In genomic region chr12:116144384-116144783, GRCh38 we compare ENCODE assay signal across 10 cellular contexts.
DNase-seq lines count a peak whose midpoint lies in the region; ATAC-seq and TF ChIP-seq lines count a peak whose summit lies in the region.
"Had no signal": no experiment of that assay in that cellular context is flagged by ENCODE, and none has a peak within 500 bp of the region (broad histone marks: within the 10 kb centered on the region; RNA-seq: fewer than 3 reads in every experiment).

No MANE protein-coding gene starts in this region.

- DNase-seq in epithelial cell of prostate (ENCODE audit: low read depth, low spot score) (no peak), ACHN (no peak), Karpas-422 (no peak)
- DNase-seq: DMS79, NCI-H187, occipital lobe had no signal

- TF ChIP-seq CTCF in Loucy (conservative IDR thresholded peaks at IDR 0.05; ENCODE audit: low read length): no peak

- H3K27me3 ChIP-seq in Loucy (ENCODE audit: insufficient read depth, low read length, poor library complexity, severe bottlenecking) (no peaks in the 10 kb centered on the region), skeletal muscle satellite cell (ENCODE audit: control insufficient read depth, insufficient read depth, low read length) (no peaks in the 10 kb centered on the region), Karpas-422 (ENCODE audit: low read length) (no peaks in the 10 kb centered on the region)

- H2AFZ ChIP-seq in Loucy (ENCODE audit: low read length) (no peak overlapping the region), Karpas-422 (ENCODE audit: low read length) (no peak overlapping the region)

- peaks cover 92% of the 10 kb centered on the region for H3K79me2 ChIP-seq in Loucy (ENCODE audit: insufficient read depth, low read length)
- H3K79me2 ChIP-seq in Karpas-422 (ENCODE audit: low read length): no peaks in the 10 kb centered on the region

- H3K27ac ChIP-seq in epithelial cell of prostate (peak overlapping the region; percentile 81), Karpas-422 (ENCODE audit: low read length) (no peak overlapping the region)

- H3K36me3 ChIP-seq in Loucy (ENCODE audit: insufficient read depth, low read length): no peaks in the 10 kb centered on the region
- H3K36me3 ChIP-seq in skeletal muscle satellite cell (ENCODE audit: insufficient read depth, low read length): no peaks in the 10 kb centered on the region
- H3K36me3 ChIP-seq in Karpas-422 (ENCODE audit: insufficient read depth, low read length): no peaks in the 10 kb centered on the region

- in situ Hi-C loops in ACHN (cut with HindIII; ENCODE audit: low pct_ligation_motif_present, low pct_unique_long_range_greater_than_20kb, low sequenced_read_pairs): no loop called here

- H3K9ac ChIP-seq in Loucy (ENCODE audit: low read depth, low read length, poor library complexity, severe bottlenecking): peak overlapping the region; percentile 33
- H3K9ac ChIP-seq in skeletal muscle satellite cell (ENCODE audit: low read depth, low read length): peak overlapping the region; percentile 73
- H3K9ac ChIP-seq in Karpas-422 (ENCODE audit: low read length): no peak overlapping the region

- H3K4me2 ChIP-seq in Loucy (ENCODE audit: low read depth, low read length, poor library complexity, severe bottlenecking): peak overlapping the region; percentile 77
- H3K4me2 ChIP-seq in skeletal muscle satellite cell (ENCODE audit: low read length): peak overlapping the region; percentile 70
- H3K4me2 ChIP-seq in Karpas-422 (ENCODE audit: low read depth, low read length, poor library complexity, severe bottlenecking): no peak overlapping the region

- ATAC-seq in GM21447 (IDR thresholded peaks at IDR 0.05; ENCODE audit: unreplicated experiment) (peak; percentile 46), HG03135 (IDR thresholded peaks at IDR 0.05; ENCODE audit: unreplicated experiment) (no peak)

- peaks cover 50% of the 10 kb centered on the region for H3K4me1 ChIP-seq in Loucy (ENCODE audit: insufficient read depth, low read length, poor library complexity, severe bottlenecking)
- peaks cover 62% of the 10 kb centered on the region for H3K4me1 ChIP-seq in skeletal muscle satellite cell (ENCODE audit: control insufficient read depth, insufficient read depth, low read length)
- no peaks in the 10 kb centered on the region for H3K4me1 ChIP-seq in Karpas-422 (ENCODE audit: low read length)

- H3F3A ChIP-seq in Loucy (ENCODE audit: low read depth): 0 out of 2 replicates have a peak, but pooled peaks cover 4% of the 10 kb centered on the region

- peak overlapping the region; percentile 61 for H3K4me3 ChIP-seq in Loucy (ENCODE audit: low read length, poor library complexity, severe bottlenecking)
- H3K4me3 ChIP-seq in skeletal muscle satellite cell (ENCODE audit: low read length): no peak overlapping the region
- no peak overlapping the region for H3K4me3 ChIP-seq in Karpas-422 (ENCODE audit: low read length)

- H4K20me1 ChIP-seq in Loucy (ENCODE audit: insufficient read depth, low read length, poor library complexity, severe bottlenecking) (peaks cover 61% of the 10 kb centered on the region), Karpas-422 (ENCODE audit: insufficient read depth, low read depth, low read length) (peaks cover 57% of the 10 kb centered on the region)

- H3K9me2 ChIP-seq in Loucy (replicated peaks; ENCODE audit: low read depth, low read length) (no peaks in the 10 kb centered on the region), Karpas-422 (replicated peaks; ENCODE audit: insufficient read depth, low read length) (no peaks in the 10 kb centered on the region)

- H3K9me3 ChIP-seq in Loucy (ENCODE audit: insufficient read depth, low read depth, low read length): no peaks in the 10 kb centered on the region
- no peaks in the 10 kb centered on the region for H3K9me3 ChIP-seq in skeletal muscle satellite cell (replicated peaks; ENCODE audit: low read length)
- no peaks in the 10 kb centered on the region for H3K9me3 ChIP-seq in Karpas-422 (ENCODE audit: low read length)
